ENCODE assay signal across 22 cellular contexts in genomic region chr4:138300616-138301015, GRCh38. TPM values are rescaled to one million over a fixed set of nuclear protein-coding genes. Genes with fewer than 3 reads are reported as not detected.
DNase-seq lines count a peak whose midpoint lies in the region; ATAC-seq, FAIRE-seq and TF ChIP-seq lines count a peak whose summit lies in the region.
"Had no signal": no experiment of that assay in that cellular context is flagged by ENCODE, and none has a peak within 500 bp of the region (broad histone marks: within the 10 kb centered on the region; RNA-seq: fewer than 3 reads in every experiment).

No MANE protein-coding gene starts in this region.

- peaks cover 8% of the 10 kb centered on the region for H3F3A ChIP-seq in smooth muscle cell (ENCODE audit: low read depth)

- in situ Hi-C loops in HepG2 (cut with HindIII; ENCODE audit: extremely low pct_ligation_motif_present, low pct_unique_long_range_greater_than_20kb): no loop called here

- H4K20me1 ChIP-seq in smooth muscle cell (ENCODE audit: low read depth) (no peaks in the 10 kb centered on the region), HepG2 (ENCODE audit: insufficient read depth, low read length) (no peaks in the 10 kb centered on the region)

- no peak for TF ChIP-seq RAD21 in HepG2 (CRISPR knock-in tag; IDR thresholded peaks at IDR 0.05)

- peak overlapping the region; percentile 80 for H3K27ac ChIP-seq in smooth muscle cell (ENCODE audit: low read depth)
- H3K27ac ChIP-seq in HepG2 (ENCODE audit: extremely low read length, insufficient read depth, low read length): no peak overlapping the region
- H3K27ac ChIP-seq: A549 had no signal

- POLR2A ChIA-PET in HepG2 (lab: Yijun Ruan, JAX): no interaction called here

- TF ChIP-seq CTCF in fibroblast of villous mesenchyme (IDR thresholded peaks at IDR 0.05; ENCODE audit: insufficient read depth, low read depth, low read length) (no peak), smooth muscle cell (IDR thresholded peaks at IDR 0.05; ENCODE audit: borderline replicate concordance, insufficient read depth, poor library complexity, severe bottlenecking) (no peak), HepG2 (CRISPR knock-in tag; IDR thresholded peaks at IDR 0.05) (no peak)

- DNase-seq in HCEC 1CT (peak; percentile 1), amniotic stem cell (lab: John Stamatoyannopoulos, UW) (peak; percentile 0), fibroblast of villous mesenchyme (ENCODE audit: low read depth) (peak; percentile 36), smooth muscle cell (lab: John Stamatoyannopoulos, UW; ENCODE audit: unreplicated experiment) (no peak), HepG2 (ENCODE audit: low spot score) (no peak)
- no peak for DNase-seq in stimulated activated CD4-positive, alpha-beta T cell treated with anti-CD3 and anti-CD28 coated beads, Interleukin-1b, Interleukin-23, amount 100 ng/mL, for 48 hours
- DNase-seq: DMS53; NCI-H1105; NCI-H2081; NCI-H2171; NCI-H345; NCI-H524; NCI-H774; NK-92 treated with Interleukin-12 subunit alpha and Interleukin-12 subunit beta, amount 100 ng/mL, for 24 hours; SIG-M5; SK-N-SH had no signal

- TF ChIP-seq POLR2A in HepG2 (IDR thresholded peaks at IDR 0.05; ENCODE audit: insufficient read depth in 1 of 2, low read depth in 2 of 2, low read length in 2 of 2): no peak

- H3K4me2 ChIP-seq in smooth muscle cell: peak overlapping the region; percentile 23
- H3K4me2 ChIP-seq in HepG2 (ENCODE audit: low read depth, low read length): no peak overlapping the region
- H3K4me2 ChIP-seq: A549, SK-N-SH had no signal

- no peak for ATAC-seq in HepG2
- no peak for ATAC-seq in HG02970 (IDR thresholded peaks at IDR 0.05; ENCODE audit: low FRiP score, unreplicated experiment)
- ATAC-seq: A549, K562, Panc1 had no signal

- no peak for FAIRE-seq in HepG2 (lab: Jason Lieb, UNC)
- FAIRE-seq: A549, D721Med, GM12891, K562 had no signal

- peaks cover 1% of the 10 kb centered on the region for H3K27me3 ChIP-seq in smooth muscle cell (ENCODE audit: low read depth)
- H3K27me3 ChIP-seq in HepG2 (ENCODE audit: control insufficient read depth in 1 of 2, insufficient read depth in 2 of 2, low read length in 2 of 2): no peaks in the 10 kb centered on the region

- intact Hi-C loops in HepG2 (cut with micrococcal nuclease; ENCODE audit: unreplicated experiment): no loop called here

- TF ChIP-seq EP300 in HepG2 (IDR thresholded peaks at IDR 0.05; ENCODE audit: low read depth in 2 of 2, low read length in 2 of 2) (no peak), HepG2 (CRISPR knock-in tag; IDR thresholded peaks at IDR 0.05; ENCODE audit: borderline replicate concordance) (no peak)

- H3K9me3 ChIP-seq in smooth muscle cell (replicated peaks; ENCODE audit: low read depth) (no peaks in the 10 kb centered on the region), HepG2 (ENCODE audit: low read length) (no peaks in the 10 kb centered on the region)
- H3K9me3 ChIP-seq: A549, SK-N-SH had no signal

- CTCF ChIA-PET in HepG2 (lab: Yijun Ruan, JAX; ENCODE audit: low intra/inter-chr PET ratio, low total read pairs): no interaction called here

- no TSS peak for BruUV-seq in HepG2 (replicated peaks; lab: Mats Ljungman, UMichigan)

- H3K4me3 ChIP-seq in fibroblast of villous mesenchyme (ENCODE audit: low read depth, low read length): no peak overlapping the region
- H3K4me3 ChIP-seq in smooth muscle cell: no peak overlapping the region
- no peak overlapping the region for H3K4me3 ChIP-seq in HepG2 (replicated peaks in 1 of 3; ENCODE audit: insufficient read depth in 1 of 3, low read depth in 2 of 3, low read length in 3 of 3)
- H3K4me3 ChIP-seq: A549, K562 had no signal

- H3K9ac ChIP-seq in smooth muscle cell (ENCODE audit: low read depth) (peak overlapping the region; percentile 2), HepG2 (ENCODE audit: insufficient read depth, low read depth, low read length) (no peak overlapping the region)
- H3K9ac ChIP-seq: SK-N-SH had no signal

- H3K4me1 ChIP-seq in smooth muscle cell (ENCODE audit: low read depth) (peaks cover 8% of the 10 kb centered on the region), HepG2 (ENCODE audit: insufficient read depth, low read length) (no peaks in the 10 kb centered on the region)
- H3K4me1 ChIP-seq: A549 had no signal

- H3K79me2 ChIP-seq in smooth muscle cell (ENCODE audit: low read depth) (no peaks in the 10 kb centered on the region), HepG2 (ENCODE audit: insufficient read depth, low read length) (no peaks in the 10 kb centered on the region)

- H2AFZ ChIP-seq in smooth muscle cell (ENCODE audit: low read depth): no peak overlapping the region
- H2AFZ ChIP-seq in HepG2 (ENCODE audit: low read length): no peak overlapping the region

- H3K36me3 ChIP-seq in smooth muscle cell (ENCODE audit: low read depth) (no peaks in the 10 kb centered on the region), HepG2 (replicated peaks in 1 of 2; ENCODE audit: control insufficient read depth in 1 of 2, insufficient read depth in 2 of 2, low read length in 2 of 2) (no peaks in the 10 kb centered on the region)

TF ChIP-seq in HepG2, 621 proteins besides CTCF, POLR2A, EP300 and RAD21 (continues in another document):
- TF ChIP-seq NFAT5 (CRISPR knock-in tag; IDR thresholded peaks at IDR 0.05): no peak
- no peak for TF ChIP-seq NR2F1 (CRISPR knock-in tag; IDR thresholded peaks at IDR 0.05)
- TF ChIP-seq PRMT3 (CRISPR knock-in tag; IDR thresholded peaks at IDR 0.05; ENCODE audit: borderline replicate concordance, low read depth): no peak
- no peak for TF ChIP-seq ATF7 (IDR thresholded peaks at IDR 0.05)
- TF ChIP-seq ATF7 (CRISPR knock-in tag; IDR thresholded peaks at IDR 0.05): no peak
- no peak for TF ChIP-seq PCBP2 (optimal IDR thresholded peaks at IDR 0.05; ENCODE audit: low read depth, low read length, poor library complexity, severe bottlenecking)
- TF ChIP-seq SOX6 (IDR thresholded peaks at IDR 0.05): no peak
- TF ChIP-seq SOX6 (CRISPR knock-in tag; IDR thresholded peaks at IDR 0.05): no peak

RNA-seq across cellular contexts. Expression of gene SLC7A11, which starts 58.5 kb away (rescaled TPM):
- total RNA-seq in fibroblast of villous mesenchyme (74.1 and 94.1 TPM in 2 replicates), smooth muscle cell (10.2 and 13.9 TPM in 2 replicates), HepG2 (2016; rRNA removed; fragmentation: Illumina TruSeq; extraction: Trizol) (11.9 and 15.7 TPM in 2 replicates)
- polyA plus RNA-seq in smooth muscle cell (1.1 and 2.0 TPM in 2 replicates), HepG2 (2011; rRNA removed) (15.9 and 17.5 TPM in 2 replicates)
- 1.5 and 2.6 TPM in 2 replicates for total RNA-seq in HepG2 (2016; cell fraction: cytosol; rRNA removed; fragmentation: Illumina TruSeq; extraction: Trizol; ENCODE audit: low read depth)
- total RNA-seq in HepG2 (2016; cell fraction: insoluble cytoplasmic fraction; rRNA removed; fragmentation: Illumina TruSeq; extraction: Trizol): 13.1 and 14.5 TPM in 2 replicates
- total RNA-seq in HepG2 (2016; cell fraction: membrane; rRNA removed; fragmentation: Illumina TruSeq; extraction: Trizol): 4.0 and 5.0 TPM in 2 replicates
- total RNA-seq in HepG2 (2016; cell fraction: nucleus; rRNA removed; fragmentation: Illumina TruSeq; extraction: Trizol): 21.1 and 22.8 TPM in 2 replicates
- polyA plus RNA-seq in HepG2 (2011; cell fraction: cytosol; rRNA removed): 5.6 and 9.4 TPM in 2 replicates
- polyA plus RNA-seq in HepG2 (2011; cell fraction: nucleus; rRNA removed): 9.2 and 14.7 TPM in 2 replicates
- 20.4 and 31.0 TPM in 2 replicates for polyA plus RNA-seq in HepG2 (2012)
- polyA plus RNA-seq in HepG2 (2016; cell fraction: cytosol; fragmentation: Illumina TruSeq; extraction: Trizol; ENCODE audit: low read depth): 0.35 and 0.42 TPM in 2 replicates
- polyA plus RNA-seq in HepG2 (2016; cell fraction: insoluble cytoplasmic fraction; fragmentation: Illumina TruSeq; extraction: Trizol; ENCODE audit: low read depth): 5.6 and 6.9 TPM in 2 replicates
- polyA plus RNA-seq in HepG2 (2016; cell fraction: membrane; fragmentation: Illumina TruSeq; extraction: Trizol; ENCODE audit: low read depth): 0.86 and 0.94 TPM in 2 replicates
- 16.0 and 16.6 TPM in 2 replicates for polyA plus RNA-seq in HepG2 (2016; cell fraction: nucleus; fragmentation: Illumina TruSeq; extraction: Trizol; ENCODE audit: insufficient read depth, low read depth)
- 95.4 and 149 TPM in 2 replicates for polyA minus RNA-seq in HepG2 (2011; rRNA and poly(A)+ RNA removed; ENCODE audit: low replicate concordance)
- 28.0 and 41.2 TPM in 2 replicates for polyA minus RNA-seq in HepG2 (2011; cell fraction: cytosol; rRNA and poly(A)+ RNA removed)
- polyA minus RNA-seq in HepG2 (2011; cell fraction: nucleus; rRNA and poly(A)+ RNA removed): 82.7 and 97.5 TPM in 2 replicates

Comparison
In these comparisons a context has a peak if more than half of its experiments do, and no peak if none do; other contexts are left out.
1. DNase-seq: peak in HCEC 1CT (single experiment), amniotic stem cell (single experiment) and fibroblast of villous mesenchyme (single experiment); none in smooth muscle cell (single experiment), HepG2 (single experiment) and stimulated activated CD4-positive, alpha-beta T cell treated with anti-CD3 and anti-CD28 coated beads, Interleukin-1b, Interleukin-23, amount 100 ng/mL, for 48 hours (single experiment).